27 cellular contexts compared by ENCODE assay signal in the genomic region with DNA sequence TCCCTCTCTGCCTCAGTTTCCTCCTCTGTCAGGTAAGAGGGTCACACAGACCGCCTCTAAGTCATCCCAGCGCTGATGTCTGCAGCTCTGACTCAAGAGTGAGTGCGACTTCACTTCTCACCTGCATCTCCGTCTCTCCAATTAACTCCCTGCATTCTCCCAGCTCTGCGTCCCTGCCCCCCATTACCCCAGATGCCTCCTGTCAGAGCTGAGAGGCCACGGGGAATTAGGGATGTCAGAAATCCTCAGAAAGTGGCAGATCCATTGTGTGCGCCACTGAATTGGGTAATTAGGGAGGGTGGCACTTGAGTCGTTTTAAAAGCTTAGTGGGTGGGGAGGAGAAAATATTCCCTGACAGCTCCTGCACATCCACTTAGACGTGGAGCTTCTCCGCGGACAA.
"Had no signal": no experiment of that assay in that cellular context is flagged by ENCODE, and none has a peak within 500 bp of the region (broad histone marks: within the 10 kb centered on the region; RNA-seq: fewer than 3 reads in every experiment).

No MANE protein-coding gene starts in this region.

- H3K4me3 ChIP-seq: ascending aorta, body of pancreas, SJSA1 had no signal

- H3K27me3 ChIP-seq: ascending aorta, body of pancreas, SJSA1 had no signal

- H3K27me3 Mint-ChIP-seq: activated T-cell treated with anti-CD3 and anti-CD28 coated beads, Interleukin-2, amount 50 U/mL, for 24 hours; central memory CD8-positive, alpha-beta T cell had no signal

- H3K4me3 Mint-ChIP-seq: activated CD8-positive, alpha-beta T cell treated with anti-CD3 and anti-CD28 coated beads, Interleukin-2, amount 10 ng/mL, durations not matched to agents 7 days and 5 days; activated naive CD8-positive, alpha-beta T cell treated with anti-CD3 and anti-CD28 coated beads, Interleukin-2, amount 50 U/mL, for 24 hours; activated T-cell treated with anti-CD3 and anti-CD28 coated beads, Interleukin-2, amount 50 U/mL, for 24 hours; activated T-helper 1 cell treated with anti-CD3 and anti-CD28 coated beads, Interleukin-12 subunit alpha, Interleukin-12 subunit beta, Interleukin-2, Interleukin-4 antibody, amounts not matched to agents 30 ng/mL and 10 ng/mL and 1 ng/mL, durations not matched to agents 14 hours and 24 hours and 36 hours; central memory CD8-positive, alpha-beta T cell; WTC11 had no signal

- H3K27ac Mint-ChIP-seq: activated CD8-positive, alpha-beta T cell treated with anti-CD3 and anti-CD28 coated beads, Interleukin-2, amount 10 ng/mL, durations not matched to agents 7 days and 5 days; activated naive CD4-positive, alpha-beta T cell treated with anti-CD3 and anti-CD28 coated beads, Interleukin-2, amount 50 U/mL, for 72 hours; activated naive CD8-positive, alpha-beta T cell treated with anti-CD3 and anti-CD28 coated beads, Interleukin-2, amount 50 U/mL, for 24 hours; activated T-cell treated with anti-CD3 and anti-CD28 coated beads, Interleukin-2, amount 50 U/mL, for 24 hours; activated T-helper 1 cell treated with anti-CD3 and anti-CD28 coated beads, Interleukin-12 subunit alpha, Interleukin-12 subunit beta, Interleukin-2, Interleukin-4 antibody, amounts not matched to agents 30 ng/mL and 10 ng/mL and 1 ng/mL, durations not matched to agents 14 hours and 24 hours and 36 hours; WTC11 had no signal

- H3K36me3 ChIP-seq: ascending aorta, SJSA1 had no signal

- H3K27ac ChIP-seq: ascending aorta, body of pancreas, SJSA1 had no signal

- H3K4me1 Mint-ChIP-seq: activated naive CD8-positive, alpha-beta T cell treated with anti-CD3 and anti-CD28 coated beads, Interleukin-2, amount 50 U/mL, for 24 hours; central memory CD8-positive, alpha-beta T cell; WTC11 had no signal

- DNase-seq: activated CD4-positive, alpha-beta T cell treated with anti-CD3 and anti-CD28 coated beads for 48 hours; activated CD4-positive, alpha-beta T cell treated with anti-CD3 and anti-CD28 coated beads, Interleukin-2, amount 50 U/mL, for 4 hours; activated CD4-positive, CD25-positive, alpha-beta regulatory T cell treated with anti-CD3 and anti-CD28 coated beads, Interleukin-2, amount 50 U/mL, for 72 hours; activated CD8-positive, alpha-beta memory T cell treated with anti-CD3 and anti-CD28 coated beads, Interleukin-2, amount 50 U/mL, for 48 hours; activated CD8-positive, alpha-beta T cell treated with anti-CD3 and anti-CD28 coated beads, Interleukin-2, amount 10 ng/mL, durations not matched to agents 7 days and 5 days; activated effector memory CD4-positive, alpha-beta T cell treated with Interleukin-2 at 50 U/mL for 16 hours; activated naive CD4-positive, alpha-beta T cell; activated naive CD8-positive, alpha-beta T cell treated with anti-CD3 and anti-CD28 coated beads, Interleukin-2, amount 50 U/mL, for 24 hours; activated T-cell treated with anti-CD3 and anti-CD28 coated beads, Interleukin-2, amount 50 U/mL, for 24 hours; amniotic stem cell; body of pancreas; KG1; NCI-H1092 treated with DMSO at 0.1 percent for 48 hours; NCI-H1417 treated with DMSO at 0.1 percent for 48 hours; NCI-H1694; NCI-H2029 treated with DMSO at 0.1 percent for 48 hours; NCI-H446 treated with DMSO at 0.1 percent for 48 hours; NCI-H524 treated with DMSO at 0.1 percent for 48 hours; SHP77; SW 1271 had no signal

- H3K36me3 Mint-ChIP-seq: activated naive CD4-positive, alpha-beta T cell treated with anti-CD3 and anti-CD28 coated beads, Interleukin-2, amount 50 U/mL, for 72 hours had no signal

- H3K4me1 ChIP-seq: ascending aorta, body of pancreas, SJSA1 had no signal

- H3K9me3 ChIP-seq: ascending aorta, body of pancreas, SJSA1 had no signal

- ATAC-seq: activated CD8-positive, alpha-beta T cell treated with anti-CD3 and anti-CD28 coated beads, Interleukin-2, amount 10 ng/mL, durations not matched to agents 7 days and 5 days; activated naive CD4-positive, alpha-beta T cell treated with anti-CD3 and anti-CD28 coated beads, Interleukin-2, amount 50 U/mL, for 72 hours; activated naive CD8-positive, alpha-beta T cell treated with anti-CD3 and anti-CD28 coated beads, Interleukin-2, amount 50 U/mL, for 24 hours; body of pancreas; SK-N-SH treated with all-trans-retinoic acid at 6 μM for 48 hours; WTC11 had no signal
